In the genomic region with DNA sequence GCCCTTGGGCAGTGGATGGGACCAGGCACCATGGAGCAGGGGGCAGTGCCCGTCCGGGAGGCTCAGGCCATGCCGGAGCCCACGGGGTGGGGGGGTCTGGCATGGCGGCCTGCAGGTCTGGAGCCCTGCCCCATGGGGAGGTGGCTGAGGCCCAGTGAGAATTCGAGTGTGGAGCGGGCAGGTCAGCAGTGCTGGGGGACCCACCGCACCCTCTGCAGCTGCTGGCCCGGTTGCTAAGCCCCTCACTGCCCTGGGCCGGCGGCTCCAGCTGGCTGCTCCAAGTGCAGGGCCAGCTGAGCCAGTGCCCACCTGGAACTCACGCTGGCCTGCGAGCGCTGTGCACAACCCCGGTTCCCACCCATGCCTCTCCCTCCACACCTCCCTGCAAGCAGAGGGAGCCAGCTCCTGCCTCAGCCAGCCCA, we compare ENCODE assay signal across 22 cellular contexts.
"Had no signal": no experiment of that assay in that cellular context is flagged by ENCODE, and none has a peak within 500 bp of the region (broad histone marks: within the 10 kb centered on the region; RNA-seq: fewer than 3 reads in every experiment).

No MANE protein-coding gene starts in this region.

- H3K36me3 Mint-ChIP-seq: memory B cell; naive thymus-derived CD4-positive, alpha-beta T cell; natural killer cell treated with Interleukin-12 subunit alpha and Interleukin-12 subunit beta and Interleukin-15 and Interleukin-18, amount 100 ng/mL, for 72 hours had no signal

- H3K27ac Mint-ChIP-seq: immature natural killer cell; memory B cell; naive thymus-derived CD4-positive, alpha-beta T cell; natural killer cell treated with Interleukin-12 subunit alpha and Interleukin-12 subunit beta and Interleukin-15 and Interleukin-18, amount 100 ng/mL, for 72 hours; stimulated activated naive CD8-positive, alpha-beta T cell treated with anti-CD3 and anti-CD28 coated beads, Interleukin-15, Interleukin-2, amounts not matched to agents 100 ng/mL and 50 ng/mL, for 24 hours had no signal

- H3K4me1 Mint-ChIP-seq: immature natural killer cell; memory B cell; naive thymus-derived CD4-positive, alpha-beta T cell had no signal

- ATAC-seq: left lobe of liver; left ventricle myocardium superior; mucosa of descending colon; naive thymus-derived CD4-positive, alpha-beta T cell; natural killer cell treated with Interleukin-12 subunit alpha and Interleukin-12 subunit beta and Interleukin-15 and Interleukin-18, amount 100 ng/mL, for 72 hours; pancreas had no signal

- H3K4me3 Mint-ChIP-seq: immature natural killer cell; memory B cell; naive thymus-derived CD4-positive, alpha-beta T cell; natural killer cell treated with Interleukin-12 subunit alpha and Interleukin-12 subunit beta and Interleukin-15 and Interleukin-18, amount 100 ng/mL, for 72 hours; stimulated activated naive CD8-positive, alpha-beta T cell treated with anti-CD3 and anti-CD28 coated beads, Interleukin-15, Interleukin-2, amounts not matched to agents 100 ng/mL and 50 ng/mL, for 24 hours had no signal

- DNase-seq: hypothalamus; immature natural killer cell; kidney; left ventricle myocardium superior; midbrain; mucosa of descending colon; naive thymus-derived CD4-positive, alpha-beta T cell; nucleus accumbens; retina; sigmoid colon; small intestine; stimulated activated CD4-positive, alpha-beta T cell treated with anti-CD3 and anti-CD28 coated beads, Interleukin-1b, Interleukin-23, amount 100 ng/mL, for 48 hours; stimulated activated CD4-positive, alpha-beta T cell treated with anti-CD3 and anti-CD28 coated beads, Interleukin-2, amount 100 ng/mL, for 48 hours; stimulated activated CD4-positive, alpha-beta T cell treated with anti-CD3 and anti-CD28 coated beads, Interleukin-4, amount 100 ng/mL, for 4 hours; stimulated activated CD8-positive, alpha-beta memory T cell treated with anti-CD3 and anti-CD28 coated beads, Interleukin-4, amount 100 ng/mL, for 48 hours; stimulated activated naive CD4-positive, alpha-beta T cell; tibial artery had no signal

- H3K27me3 Mint-ChIP-seq: memory B cell; naive thymus-derived CD4-positive, alpha-beta T cell; natural killer cell treated with Interleukin-12 subunit alpha and Interleukin-12 subunit beta and Interleukin-15 and Interleukin-18, amount 100 ng/mL, for 72 hours; stimulated activated naive CD8-positive, alpha-beta T cell treated with anti-CD3 and anti-CD28 coated beads, Interleukin-15, Interleukin-2, amounts not matched to agents 100 ng/mL and 50 ng/mL, for 24 hours had no signal
